10 cellular contexts compared by ENCODE assay signal in the genomic region with DNA sequence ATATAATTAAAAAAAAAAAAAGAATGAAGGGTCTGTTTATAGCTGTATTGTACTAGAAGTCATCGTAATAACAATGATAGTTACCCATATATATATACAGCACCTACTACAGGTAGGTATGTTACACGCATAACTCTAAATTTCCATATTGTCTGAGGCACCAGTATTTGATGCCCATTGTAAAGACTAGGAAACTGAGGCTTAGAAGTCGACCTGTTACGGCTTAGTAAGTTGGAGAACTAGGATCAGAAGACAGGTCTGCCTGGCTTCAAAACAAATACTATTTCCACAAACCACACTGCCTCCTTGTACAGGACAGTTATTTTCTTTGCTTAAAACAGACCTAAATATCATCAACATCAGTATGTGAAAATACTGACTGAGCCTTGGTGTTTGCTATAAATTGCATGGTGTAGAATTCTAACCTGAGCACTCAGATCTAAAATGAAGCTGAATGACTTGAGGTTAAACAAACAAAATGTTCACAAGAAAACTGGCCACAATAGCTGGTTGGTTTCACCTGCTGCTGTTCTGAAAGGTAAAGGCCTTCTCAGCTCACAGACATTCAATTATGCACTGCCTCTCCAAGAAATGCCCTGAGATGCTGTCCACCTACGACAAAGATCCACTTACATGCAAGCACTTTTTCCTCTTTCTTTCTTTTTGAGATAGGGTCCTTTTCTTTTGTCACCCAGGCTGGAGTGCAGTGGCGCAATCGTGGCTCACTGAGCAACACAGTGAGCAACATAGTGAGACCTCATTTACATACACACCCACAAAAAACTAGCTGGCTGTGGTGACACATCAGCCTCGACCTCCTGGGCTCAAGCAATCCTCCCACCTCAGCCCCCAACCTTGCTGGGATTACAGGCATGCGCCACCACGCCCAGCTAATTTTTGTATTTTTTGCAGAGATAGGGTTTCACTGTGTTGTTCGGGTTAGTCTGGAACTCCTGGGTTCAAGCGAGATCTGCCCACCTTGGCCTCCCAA. TPM values are rescaled to one million over a fixed set of nuclear protein-coding genes. Genes with fewer than 3 reads are reported as not detected.
DNase-seq lines count a peak whose midpoint lies in the region; ATAC-seq and TF ChIP-seq lines count a peak whose summit lies in the region.
"Had no signal": no experiment of that assay in that cellular context is flagged by ENCODE, and none has a peak within 500 bp of the region (broad histone marks: within the 10 kb centered on the region; RNA-seq: fewer than 3 reads in every experiment).

No MANE protein-coding gene starts in this region.

- WGBS in gastroesophageal sphincter (ENCODE audit: low coverage in 1 of 2), 2 donors = 83 to 89% methylated on average over 4 to 12 of the region's 12 CpGs
- 63 to 70% methylated on average over 12 of the region's 12 CpGs for WGBS in tibial nerve, 2 donors

- no peak overlapping the region for H3K4me3 Mint-ChIP-seq in activated naive CD4-positive, alpha-beta T cell treated with anti-CD3 and anti-CD28 coated beads, Interleukin-2, amount 10 ng/mL, durations not matched to agents 7 days and 5 days

- no peak overlapping the region for H3K4me2 ChIP-seq in PC-3 (ENCODE audit: low read length)

- peaks cover 28% of the 10 kb centered on the region for H3K4me1 Mint-ChIP-seq in activated naive CD4-positive, alpha-beta T cell treated with anti-CD3 and anti-CD28 coated beads, Interleukin-2, amount 10 ng/mL, durations not matched to agents 7 days and 5 days

- H3K27ac Mint-ChIP-seq in activated naive CD4-positive, alpha-beta T cell treated with anti-CD3 and anti-CD28 coated beads, Interleukin-2, amount 10 ng/mL, durations not matched to agents 7 days and 5 days = peak overlapping the region; percentile 62

- no peaks in the 10 kb centered on the region for H3K9me2 ChIP-seq in PC-3 (replicated peaks; ENCODE audit: low read length)

- CTCF ChIA-PET in activated naive CD4-positive, alpha-beta T cell treated with anti-CD3 and anti-CD28 coated beads, Interleukin-2, amount 10 ng/mL, durations not matched to agents 7 days and 5 days (lab: Charles Lee) = interaction anchor here (0.5 to 1.1 kb wide), 6 partner anchors 13 to 202 kb away, joined by 3 to 4 read pairs (median 3); no protein-coding TSS in a partner anchor
- CTCF ChIA-PET in PC-3 (lab: Charles Lee) = interaction anchor here (0.5 kb wide), 1 partner anchor 11 kb away, joined by 13 read pairs; no protein-coding TSS in a partner anchor

- H3K9me3 Mint-ChIP-seq in activated naive CD4-positive, alpha-beta T cell treated with anti-CD3 and anti-CD28 coated beads, Interleukin-2, amount 10 ng/mL, durations not matched to agents 7 days and 5 days = no peaks in the 10 kb centered on the region

- TF ChIP-seq EP300 in gastroesophageal sphincter (IDR thresholded peaks at IDR 0.05) (no peak), tibial nerve (IDR thresholded peaks at IDR 0.05) (peak in 1 of 2 donors; percentile 24)

- H3K79me2 ChIP-seq in PC-3 (ENCODE audit: low read length) = peaks cover 30% of the 10 kb centered on the region

- H3K9me3 ChIP-seq in PC-3 (ENCODE audit: low read length) = no peaks in the 10 kb centered on the region
- H3K9me3 ChIP-seq in gastroesophageal sphincter = no peaks in the 10 kb centered on the region
- no peaks in the 10 kb centered on the region for H3K9me3 ChIP-seq in tibial nerve

- H3K36me3 ChIP-seq in PC-3 (ENCODE audit: low read depth, low read length) (peaks cover 41% of the 10 kb centered on the region), gastroesophageal sphincter (peaks cover 0 to 47% of the 10 kb centered on the region in 2 donors), tibial nerve (peaks cover 0 to 46% (median 0%) of the 10 kb centered on the region in 3 donors)

- no peak overlapping the region for H2AFZ ChIP-seq in PC-3 (ENCODE audit: low read length)

- peak; percentile 27; the same call in 1 of the 2 replicates for TF ChIP-seq CTCF in PC-3 (conservative IDR thresholded peaks at IDR 0.05; ENCODE audit: low read depth, low read length)
- TF ChIP-seq CTCF in gastroesophageal sphincter (IDR thresholded peaks at IDR 0.05) = no peak
- TF ChIP-seq CTCF in tibial nerve (IDR thresholded peaks at IDR 0.05) = no peak

- H3K27me3 ChIP-seq in PC-3 (ENCODE audit: low read length) (no peaks in the 10 kb centered on the region), gastroesophageal sphincter (no peaks in the 10 kb centered on the region), tibial nerve (no peaks in the 10 kb centered on the region)

- H3F3A ChIP-seq in PC-3 (ENCODE audit: low read length, unreplicated experiment) = no peaks in the 10 kb centered on the region

- H3K27ac ChIP-seq in PC-3 (ENCODE audit: low read length) = no peak overlapping the region
- peak overlapping the region in 3 of 4 donors; percentile 35 to 84 (median 39) for H3K27ac ChIP-seq in gastroesophageal sphincter
- H3K27ac ChIP-seq in tibial nerve = peak overlapping the region; percentile 51 to 90 (median 74)

- no peak overlapping the region for H3K4me3 ChIP-seq in PC-3 (ENCODE audit: low read length)
- no peak overlapping the region for H3K4me3 ChIP-seq in gastroesophageal sphincter
- no peak overlapping the region for H3K4me3 ChIP-seq in tibial nerve

- no peaks in the 10 kb centered on the region for H3K27me3 Mint-ChIP-seq in activated naive CD4-positive, alpha-beta T cell treated with anti-CD3 and anti-CD28 coated beads, Interleukin-2, amount 10 ng/mL, durations not matched to agents 7 days and 5 days

- DNase-seq in activated naive CD4-positive, alpha-beta T cell treated with anti-CD3 and anti-CD28 coated beads, Interleukin-2, amount 10 ng/mL, durations not matched to agents 7 days and 5 days = no peak
- no peak for DNase-seq in activated naive CD4-positive, alpha-beta T cell (lab: John Stamatoyannopoulos, UW)
- DNase-seq in PC-3 = no peak
- DNase-seq in tibial nerve (ENCODE audit: low spot score in 2 of 2) = no peak
- DNase-seq in T1000 (lab: John Stamatoyannopoulos, UW) = no peak
- no peak for DNase-seq in putamen (ENCODE audit: low spot score)
- no peak for DNase-seq in DMS 273 (lab: John Stamatoyannopoulos, UW; ENCODE audit: unreplicated experiment)

- BruUV-seq in PC-3 (replicated peaks; lab: Mats Ljungman, UMichigan) = no TSS peak

- H3K4me1 ChIP-seq in PC-3 (ENCODE audit: insufficient read depth, low read length) (no peaks in the 10 kb centered on the region), gastroesophageal sphincter (peaks cover 0 to 89% (median 44%) of the 10 kb centered on the region in 3 donors), tibial nerve (peaks cover 0 to 97% (median 66%) of the 10 kb centered on the region in 4 donors)

- H3K9ac ChIP-seq in PC-3 (ENCODE audit: low read length) = no peak overlapping the region

- no peak for ATAC-seq in PC-3
- no peak for ATAC-seq in gastroesophageal sphincter

- no peaks in the 10 kb centered on the region for H4K20me1 ChIP-seq in PC-3 (ENCODE audit: low read length)

- intact Hi-C loops in PC-3 (cut with micrococcal nuclease) = no loop called here

- POLR2A ChIA-PET in PC-3 (lab: Charles Lee; ENCODE audit: unreplicated experiment) = no interaction called here

- H3K36me3 Mint-ChIP-seq in activated naive CD4-positive, alpha-beta T cell treated with anti-CD3 and anti-CD28 coated beads, Interleukin-2, amount 10 ng/mL, durations not matched to agents 7 days and 5 days = peaks cover 14% of the 10 kb centered on the region

- no peak for TF ChIP-seq POLR2A in gastroesophageal sphincter (IDR thresholded peaks at IDR 0.05)
- no peak for TF ChIP-seq POLR2A in tibial nerve (IDR thresholded peaks at IDR 0.05)

RNA-seq across cellular contexts. Expression of a gene that starts 35.7 kb away (rescaled TPM):
- 17.2 and 24.2 TPM in 2 replicates for total RNA-seq in PC-3 (2014; rRNA removed)
- 10 to 100 TPM; 16.2 to 35.0 (median 17.2) TPM for total RNA-seq in gastroesophageal sphincter
- total RNA-seq in tibial nerve = 10 to 100 TPM; 23.6 to 66.9 (median 28.0) TPM

RNA-seq across cellular contexts. Expression of a gene that starts 58.2 kb away (rescaled TPM):
- not detected in 2 replicates for total RNA-seq in PC-3 (2014; rRNA removed)
- total RNA-seq in gastroesophageal sphincter = 1 to 10 TPM in 1 of 4 donors, not detected in 3; 2.5 TPM
- total RNA-seq in tibial nerve = not detected
- total RNA-seq: myocyte; T-helper 2 cell treated with Interferon-gamma antibody and Interleukin-4, amounts not matched to agents 100 ng/mL and 5 ng/mL, for 36 hours had no signal
